Comparison of ENCODE assay signal across 23 cellular contexts in genomic region chr2:82896117-82896516, GRCh38.
DNase-seq lines count a peak whose midpoint lies in the region; ATAC-seq, FAIRE-seq and TF ChIP-seq lines count a peak whose summit lies in the region.
"Had no signal": no experiment of that assay in that cellular context is flagged by ENCODE, and none has a peak within 500 bp of the region (broad histone marks: within the 10 kb centered on the region; RNA-seq: fewer than 3 reads in every experiment).

No MANE protein-coding gene starts in this region.

- POLR2A ChIA-PET in H1 (lab: Charles Lee; ENCODE audit: partially characterized antibody): interaction anchor here (0.7 kb wide), 1 partner anchor 418 kb away, joined by 3 read pairs; no protein-coding TSS in a partner anchor

- TF ChIP-seq EP300 in H1 (IDR thresholded peaks at IDR 0.05; ENCODE audit: borderline replicate concordance in 1 of 2, low read depth in 2 of 2, low read length in 2 of 2): no peak

- H3K4me1 Mint-ChIP-seq in endodermal cell: peaks cover 12% of the 10 kb centered on the region
- H3K4me1 Mint-ChIP-seq: CD14-positive monocyte had no signal

- no peaks in the 10 kb centered on the region for H3F3A ChIP-seq in smooth muscle cell (ENCODE audit: low read depth)

- H3K27ac ChIP-seq in H1 (ENCODE audit: low read depth, low read length) (no peak overlapping the region), smooth muscle cell (ENCODE audit: low read depth) (no peak overlapping the region), endodermal cell (ENCODE audit: low read depth, low read length) (no peak overlapping the region)
- H3K27ac ChIP-seq: GM23248, HL-60 had no signal

- H3K9me3 Mint-ChIP-seq in endodermal cell: no peaks in the 10 kb centered on the region
- H3K9me3 Mint-ChIP-seq: HFFc6 had no signal

- H3K9ac ChIP-seq in H1 (replicated peaks in 1 of 4; ENCODE audit: extremely low read depth in 1 of 4, low read depth in 3 of 4, low read length in 3 of 4): no peak overlapping the region
- no peak overlapping the region for H3K9ac ChIP-seq in smooth muscle cell (ENCODE audit: low read depth)
- no peak overlapping the region for H3K9ac ChIP-seq in endodermal cell (ENCODE audit: extremely low read depth, low read length, poor library complexity, severe bottlenecking)
- H3K9ac ChIP-seq: GM23248 had no signal

- H2BK12ac ChIP-seq in H1 (ENCODE audit: low read depth, low read length): no peak overlapping the region

- no peak for TF ChIP-seq POLR2A in H1 (IDR thresholded peaks at IDR 0.05; ENCODE audit: control extremely low read depth in 1 of 2, low read depth in 2 of 2, low read length in 2 of 2)

- DNase-seq in ELF-1 (ENCODE audit: low read depth, low spot score) (peak; percentile 30), H1 (ENCODE audit: low read depth in 1 of 2, low spot score in 2 of 2) (no peak), mesenteric fat pad (ENCODE audit: low spot score) (peak; percentile 49), smooth muscle cell (lab: John Stamatoyannopoulos, UW; ENCODE audit: unreplicated experiment) (no peak), endodermal cell (no peak)
- DNase-seq: ACHN; BE2C; Calu3; CD8-positive, alpha-beta T cell; DMS79 treated with DMSO at 0.1 percent for 48 hours; GM23248; H7; HFFc6; IMR-90 had no signal

- H2AFZ ChIP-seq in H1 (ENCODE audit: low read length): 0 out of 2 replicates have a peak overlapping the region, but pooled peaks have one; percentile 22
- no peak overlapping the region for H2AFZ ChIP-seq in smooth muscle cell (ENCODE audit: low read depth)
- H2AFZ ChIP-seq: GM23248 had no signal

- no peaks in the 10 kb centered on the region for H3K79me2 ChIP-seq in H1 (ENCODE audit: control insufficient read depth in 1 of 2, insufficient read depth in 2 of 2, low read length in 2 of 2)
- H3K79me2 ChIP-seq in smooth muscle cell (ENCODE audit: low read depth): no peaks in the 10 kb centered on the region

- H3K23ac ChIP-seq in H1 (ENCODE audit: insufficient read length): no peak overlapping the region

- H4K5ac ChIP-seq in H1 (ENCODE audit: insufficient read length, low read depth, low read length): no peak overlapping the region

- H2BK15ac ChIP-seq in H1 (ENCODE audit: low read length): no peak overlapping the region

- CTCF ChIA-PET in H1 (lab: Charles Lee; ENCODE audit: partially characterized antibody): interaction anchor here (0.7 kb wide), 1 partner anchor 123 kb away, joined by 3 read pairs; no protein-coding TSS in a partner anchor

- H3K4me3 ChIP-seq in H1 (ENCODE audit: extremely low read depth in 1 of 4, insufficient read depth in 2 of 4, low read depth in 3 of 4, low read length in 4 of 4): no peak overlapping the region
- H3K4me3 ChIP-seq in smooth muscle cell: no peak overlapping the region
- H3K4me3 ChIP-seq in endodermal cell (ENCODE audit: low read length): no peak overlapping the region
- H3K4me3 ChIP-seq: GM12878, GM23248, K562 had no signal

- H4K20me1 ChIP-seq in H1 (replicated peaks in 1 of 2; ENCODE audit: control insufficient read depth in 1 of 2, insufficient read depth in 2 of 2, low read length in 2 of 2): no peaks in the 10 kb centered on the region
- H4K20me1 ChIP-seq in smooth muscle cell (ENCODE audit: low read depth): no peaks in the 10 kb centered on the region

- H3K27me3 ChIP-seq in H1 (replicated peaks in 1 of 4; ENCODE audit: control insufficient read depth in 3 of 4, extremely low read depth in 1 of 4, insufficient read depth in 3 of 4, low read length in 3 of 4) (no peaks in the 10 kb centered on the region), smooth muscle cell (ENCODE audit: low read depth) (no peaks in the 10 kb centered on the region), endodermal cell (ENCODE audit: control insufficient read depth, insufficient read depth, low read length, poor library complexity, severe bottlenecking) (no peaks in the 10 kb centered on the region)
- H3K27me3 ChIP-seq: BE2C had no signal

- no peak overlapping the region for H3K27ac Mint-ChIP-seq in endodermal cell
- H3K27ac Mint-ChIP-seq: CD14-positive monocyte; CD8-positive, alpha-beta T cell; HFFc6 had no signal

- H4K8ac ChIP-seq in H1 (ENCODE audit: extremely low read depth, insufficient read depth, low read length): no peak overlapping the region

- no peak overlapping the region for H4K91ac ChIP-seq in H1 (replicated peaks; ENCODE audit: insufficient read length, low read length)

- H2AK5ac ChIP-seq in H1 (ENCODE audit: low read depth, low read length): no peak overlapping the region

- no peak overlapping the region for H3K18ac ChIP-seq in H1 (ENCODE audit: extremely low read depth, low read length)

- ATAC-seq in GM19035 (IDR thresholded peaks at IDR 0.05; ENCODE audit: unreplicated experiment) (no peak), GM21423 (IDR thresholded peaks at IDR 0.05; ENCODE audit: unreplicated experiment) (no peak)
- ATAC-seq: CD8-positive, alpha-beta T cell; GM12878; HCT116; K562 had no signal

- H3K27me3 Mint-ChIP-seq in endodermal cell (ENCODE audit: insufficient read depth): no peaks in the 10 kb centered on the region

- H2BK20ac ChIP-seq in H1 (ENCODE audit: low read length): no peak overlapping the region

- H3K14ac ChIP-seq in H1 (ENCODE audit: insufficient read length): no peak overlapping the region

- H3K23me2 ChIP-seq in H1 (ENCODE audit: low read depth, low read length): no peaks in the 10 kb centered on the region

- H2BK120ac ChIP-seq in H1 (replicated peaks; ENCODE audit: low read depth, low read length): no peak overlapping the region

- no peak overlapping the region for H3K4me2 ChIP-seq in H1 (ENCODE audit: insufficient read depth in 1 of 2, low read depth in 2 of 2, low read length in 2 of 2)
- H3K4me2 ChIP-seq in smooth muscle cell: no peak overlapping the region

- no peak for TF ChIP-seq RAD21 in H1 (IDR thresholded peaks at IDR 0.05 in 1 of 2, conservative IDR thresholded peaks at IDR 0.05 in 1 of 2; ENCODE audit: low read depth in 2 of 2, low read length in 2 of 2)

- TF ChIP-seq CTCF in H1 (IDR thresholded peaks at IDR 0.05; ENCODE audit: control extremely low read depth in 1 of 3, insufficient read depth in 1 of 3, low read depth in 1 of 3, low read length in 3 of 3): no peak
- TF ChIP-seq CTCF in smooth muscle cell (IDR thresholded peaks at IDR 0.05; ENCODE audit: borderline replicate concordance, insufficient read depth, poor library complexity, severe bottlenecking): no peak
- TF ChIP-seq CTCF in endodermal cell (conservative IDR thresholded peaks at IDR 0.05): no peak

- no peak overlapping the region for H2BK5ac ChIP-seq in H1 (ENCODE audit: low read depth, low read length)

- no peak overlapping the region for H3K4me3 Mint-ChIP-seq in endodermal cell
- H3K4me3 Mint-ChIP-seq: CD14-positive monocyte; CD8-positive, alpha-beta T cell; HFFc6 had no signal

- H3K79me1 ChIP-seq in H1 (ENCODE audit: low read depth, low read length): no peaks in the 10 kb centered on the region

- no peak for FAIRE-seq in H1 (lab: Jason Lieb, UNC)
- FAIRE-seq: A204.1, GM12878, GM19239, K562 had no signal

- H3K4ac ChIP-seq in H1 (replicated peaks; ENCODE audit: insufficient read length, low read depth, low read length): no peak overlapping the region

- 90% methylated on average over 6 of the region's 6 CpGs; no CpG with 5 or more reads in 1 of the 2 experiments for WGBS in H1 (ENCODE audit: extremely low coverage in 1 of 2, insufficient coverage in 1 of 2, insufficient read length in 1 of 2, insufficient replicate concordance in 2 of 2, low coverage in 1 of 2, low lambda C conversion rate in 2 of 2, missing lambda C conversion rate in 1 of 2), 2 experiments
- WGBS in smooth muscle cell (ENCODE audit: low lambda C conversion rate): 84% methylated on average over 6 of the region's 6 CpGs
- WGBS in endodermal cell (ENCODE audit: insufficient coverage in 1 of 2, insufficient read length in 1 of 2), 2 experiments: 93 to 94% methylated on average over 3 to 6 of the region's 6 CpGs

- H3K36me3 Mint-ChIP-seq in endodermal cell (ENCODE audit: low read depth): no peaks in the 10 kb centered on the region
- H3K36me3 Mint-ChIP-seq: CD14-positive monocyte; CD8-positive, alpha-beta T cell had no signal

- no peaks in the 10 kb centered on the region for H3K4me1 ChIP-seq in H1 (replicated peaks in 1 of 4; ENCODE audit: control insufficient read depth in 3 of 4, insufficient read depth in 4 of 4, low read length in 3 of 4)
- H3K4me1 ChIP-seq in smooth muscle cell (ENCODE audit: low read depth): no peaks in the 10 kb centered on the region
- H3K4me1 ChIP-seq in endodermal cell (ENCODE audit: control insufficient read depth, insufficient read depth, low read length): no peaks in the 10 kb centered on the region
- H3K4me1 ChIP-seq: BE2C had no signal

- H3K36me3 ChIP-seq in H1 (ENCODE audit: control insufficient read depth in 2 of 4, insufficient read depth in 4 of 4, low read length in 3 of 4) (no peaks in the 10 kb centered on the region), smooth muscle cell (ENCODE audit: low read depth) (no peaks in the 10 kb centered on the region), endodermal cell (ENCODE audit: control insufficient read depth, insufficient read depth, low read length) (no peaks in the 10 kb centered on the region)
- H3K36me3 ChIP-seq: BE2C had no signal

- no peaks in the 10 kb centered on the region for H3K9me3 ChIP-seq in H1 (ENCODE audit: insufficient read depth in 2 of 2, low read depth in 1 of 2, low read length in 1 of 2)
- no peaks in the 10 kb centered on the region for H3K9me3 ChIP-seq in smooth muscle cell (replicated peaks; ENCODE audit: low read depth)
- H3K9me3 ChIP-seq in endodermal cell (ENCODE audit: control insufficient read depth, low read length): no peaks in the 10 kb centered on the region
- H3K9me3 ChIP-seq: BE2C had no signal

- no peak overlapping the region for H3K56ac ChIP-seq in H1 (replicated peaks; ENCODE audit: insufficient read length, low read depth, low read length)

TF ChIP-seq in H1, 55 proteins besides CTCF, POLR2A, EP300 and RAD21 (continues in another document):
- TF ChIP-seq TAF7 (optimal IDR thresholded peaks at IDR 0.05; ENCODE audit: borderline replicate concordance, low read depth, low read length): no peak
- TF ChIP-seq YY1 (IDR thresholded peaks at IDR 0.05; ENCODE audit: low read depth, low read length): no peak
- TF ChIP-seq KDM5A (IDR thresholded peaks at IDR 0.05; ENCODE audit: low read length): no peak
- TF ChIP-seq ATF2 (IDR thresholded peaks at IDR 0.05; ENCODE audit: low read length): no peak
- TF ChIP-seq FOSL1 (IDR thresholded peaks at IDR 0.05; ENCODE audit: insufficient read depth, low read depth, low read length): no peak
- no peak for TF ChIP-seq BCL11A (IDR thresholded peaks at IDR 0.05; ENCODE audit: low read depth in 2 of 2, low read length in 2 of 2)

Comparison
In these comparisons a context has a peak if more than half of its experiments do, and no peak if none do; other contexts are left out.
1. DNase-seq: peak in ELF-1 (single experiment) and mesenteric fat pad (single experiment); none in H1 (0 of 2), smooth muscle cell (single experiment) and endodermal cell (single experiment).